In genomic region chr5:5141011-5141599, GRCh38 we compare ENCODE assay signal across 1 cellular context.
TF ChIP-seq lines count a peak whose summit lies in the region.

No MANE protein-coding gene starts in this region.

TF ChIP-seq in HEK293, 187 proteins besides CTCF, POLR2A, EP300 and RAD21 (continued from another document):
- TF ChIP-seq IKZF3 (tag by site-specific recombination; IDR thresholded peaks at IDR 0.05) (no peak), HOXA7 (CRISPR knock-in tag; IDR thresholded peaks at IDR 0.05; ENCODE audit: borderline replicate concordance) (no peak), ZNF19 (tag by site-specific recombination; IDR thresholded peaks at IDR 0.05; ENCODE audit: low read depth) (no peak), ZNF768 (tag by site-specific recombination; IDR thresholded peaks at IDR 0.05) (no peak), SCRT1 (tag by site-specific recombination; IDR thresholded peaks at IDR 0.05; ENCODE audit: borderline replicate concordance) (no peak), OVOL3 (tag by site-specific recombination; IDR thresholded peaks at IDR 0.05) (no peak), ZNF175 (tag by site-specific recombination; IDR thresholded peaks at IDR 0.05) (no peak), ZNF639 (tag by site-specific recombination; IDR thresholded peaks at IDR 0.05) (no peak), ZNF843 (tag by site-specific recombination; IDR thresholded peaks at IDR 0.05) (no peak), ZNF416 (tag by site-specific recombination; IDR thresholded peaks at IDR 0.05) (no peak), ZNF645 (tag by site-specific recombination; IDR thresholded peaks at IDR 0.05) (no peak), KLF8 (tag by site-specific recombination; IDR thresholded peaks at IDR 0.05) (no peak), ZBTB11 (tag by site-specific recombination; conservative IDR thresholded peaks at IDR 0.05; ENCODE audit: low read depth) (no peak)
